Comparison of ENCODE assay signal across 8 cellular contexts in genomic region chr16:29925805-29926674, GRCh38. TPM values are rescaled to one million over a fixed set of nuclear protein-coding genes. Genes with fewer than 3 reads are reported as not detected.
DNase-seq lines count a peak whose midpoint lies in the region; ATAC-seq and TF ChIP-seq lines count a peak whose summit lies in the region.

Gene KCTD13 (minus strand): TSS chr16:29926226. CDS start chr16:29926033, 193 bp downstream.

- no peaks in the 10 kb centered on the region for H3K27me3 ChIP-seq in skeletal muscle satellite cell (ENCODE audit: control insufficient read depth, insufficient read depth, low read length)

- DNase-seq in NCI-H2081 (lab: John Stamatoyannopoulos, UW): peak; percentile 67 to 68
- DNase-seq in NCI-H2081 treated with DMSO at 0.1 percent for 48 hours (lab: John Stamatoyannopoulos, UW): no peak
- peak; percentile 29 for DNase-seq in NCI-H2107 treated with DMSO at 0.1 percent for 48 hours (lab: John Stamatoyannopoulos, UW; ENCODE audit: unreplicated experiment)
- DNase-seq in UCSD-AML1 (lab: John Stamatoyannopoulos, UW; ENCODE audit: unreplicated experiment): peak; percentile 92

- H3K4me3 Mint-ChIP-seq in brain: peak within 1 kb of the TSS; percentile 94 to 99 (median 97)

- H3K4me3 ChIP-seq in iPS-11a (ENCODE audit: low read depth, low read length) (peak within 1 kb of the TSS; percentile 87), skeletal muscle satellite cell (ENCODE audit: low read length) (peak within 1 kb of the TSS; percentile 93)

- TF ChIP-seq CTCF in brain (conservative IDR thresholded peaks at IDR 0.05): no peak

- H3K9me3 Mint-ChIP-seq in brain: no peaks in the 10 kb centered on the region

- peak within 1 kb of the TSS; percentile 99 to 100 (median 99) for H3K27ac Mint-ChIP-seq in brain

- H3K36me3 Mint-ChIP-seq in brain: peaks cover 16% of the 10 kb centered on the region

- H3K4me2 ChIP-seq in skeletal muscle satellite cell (ENCODE audit: low read length): peak within 1 kb of the TSS; percentile 98

- peaks cover 7% of the 10 kb centered on the region for H3K27me3 Mint-ChIP-seq in brain

- peaks cover 62% of the 10 kb centered on the region for H3K4me1 Mint-ChIP-seq in brain

- H3K9me3 ChIP-seq in skeletal muscle satellite cell (replicated peaks; ENCODE audit: low read length): no peaks in the 10 kb centered on the region

- peak; percentile 88 for ATAC-seq in HG03039 (IDR thresholded peaks at IDR 0.05; ENCODE audit: unreplicated experiment)

- H3K9ac ChIP-seq in skeletal muscle satellite cell (ENCODE audit: low read depth, low read length): peak within 1 kb of the TSS; percentile 90

- peaks cover 21% of the 10 kb centered on the region for H3K36me3 ChIP-seq in skeletal muscle satellite cell (ENCODE audit: insufficient read depth, low read length)

- H3K4me1 ChIP-seq in skeletal muscle satellite cell (ENCODE audit: control insufficient read depth, insufficient read depth, low read length): peaks cover 22% of the 10 kb centered on the region

RNA-seq across cellular contexts. Expression of gene KCTD13, which starts in this region (rescaled TPM):
- polyA plus RNA-seq in brain (ENCODE audit: insufficient read depth, low read depth, low replicate concordance): 61.7 TPM
- 11.4 and 14.4 TPM in 2 replicates for total RNA-seq in skeletal muscle satellite cell (2012; rRNA removed)
